20 cellular contexts compared by ENCODE assay signal in the genomic region with DNA sequence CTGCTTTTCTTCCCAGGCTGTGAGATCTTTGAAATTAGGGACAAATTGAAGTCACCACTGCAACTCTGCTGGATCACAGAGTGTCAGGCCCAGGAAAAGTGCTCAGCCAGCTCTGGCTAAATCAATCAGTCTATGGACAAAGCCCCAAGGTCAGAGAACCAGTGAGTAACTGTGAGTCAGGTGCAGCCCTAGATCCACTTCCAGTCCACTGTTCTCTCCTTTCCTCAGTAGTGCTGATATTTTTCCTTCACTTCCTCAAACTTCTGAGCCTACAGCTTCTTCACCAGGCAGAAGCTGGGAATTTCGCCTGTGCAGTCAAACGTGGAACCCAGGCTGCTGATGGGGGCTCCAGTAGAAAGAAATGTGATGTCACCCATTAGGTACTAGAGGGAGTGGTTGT.
"Had no signal": no experiment of that assay in that cellular context is flagged by ENCODE, and none has a peak within 500 bp of the region (broad histone marks: within the 10 kb centered on the region; RNA-seq: fewer than 3 reads in every experiment).

No MANE protein-coding gene starts in this region.

- H3K36me3 ChIP-seq: right atrium auricular region, tibial artery had no signal

- H3K9me3 ChIP-seq: right atrium auricular region, tibial artery had no signal

- ATAC-seq: activated T-cell treated with anti-CD3 and anti-CD28 coated beads, Interleukin-2, amount 50 U/mL, for 4 hours; left ventricle myocardium superior; natural killer cell treated with Interleukin-12 subunit alpha and Interleukin-12 subunit beta and Interleukin-15 and Interleukin-18, amount 100 ng/mL, for 72 hours; stimulated activated naive CD8-positive, alpha-beta T cell treated with anti-CD3 and anti-CD28 coated beads, Interleukin-15, amount 100 ng/mL, for 72 hours; T-helper 17 cell had no signal

- H3K27me3 ChIP-seq: right atrium auricular region, tibial artery had no signal

- H3K4me3 ChIP-seq: coronary artery, right atrium auricular region, tibial artery had no signal

- DNase-seq: activated CD4-positive, alpha-beta T cell treated with anti-CD3 and anti-CD28 coated beads for 4 hours; activated CD4-positive, alpha-beta T cell treated with anti-CD3 and anti-CD28 coated beads, Interleukin-2, amount 50 U/mL, for 48 hours; activated CD4-positive, CD25-positive, alpha-beta regulatory T cell; activated CD8-positive, alpha-beta memory T cell treated with anti-CD3 and anti-CD28 coated beads, Interleukin-2, amount 50 U/mL, for 48 hours; activated naive CD4-positive, alpha-beta T cell; activated naive CD8-positive, alpha-beta T cell treated with anti-CD3 and anti-CD28 coated beads for 36 hours; activated T-cell treated with anti-CD3 and anti-CD28 coated beads, Interleukin-2, amount 50 U/mL, for 4 hours; amygdala; cerebellar nuclear complex; kidney; left ventricle myocardium superior; mammary epithelial cell; midbrain; stimulated activated CD4-positive, alpha-beta T cell treated with anti-CD3 and anti-CD28 coated beads, Interleukin-12 subunit alpha, Interleukin-12 subunit beta, amount 100 ng/mL, for 4 hours; stimulated activated naive CD8-positive, alpha-beta T cell treated with anti-CD3 and anti-CD28 coated beads, Interleukin-15, amount 100 ng/mL, for 72 hours; T-helper 17 cell; tibial artery had no signal

- FAIRE-seq: kidney had no signal

- H3K27ac ChIP-seq: coronary artery, right atrium auricular region, tibial artery had no signal
